In genomic region chr15:58066042-58066867, GRCh38 we compare ENCODE assay signal across 9 cellular contexts. TPM values are rescaled to one million over a fixed set of nuclear protein-coding genes. Genes with fewer than 3 reads are reported as not detected.
DNase-seq lines count a peak whose midpoint lies in the region; ATAC-seq, FAIRE-seq and TF ChIP-seq lines count a peak whose summit lies in the region.
"Had no signal": no experiment of that assay in that cellular context is flagged by ENCODE, and none has a peak within 500 bp of the region (broad histone marks: within the 10 kb centered on the region; RNA-seq: fewer than 3 reads in every experiment).

No MANE protein-coding gene starts in this region.

- no peaks in the 10 kb centered on the region for H3K36me3 ChIP-seq in A673 (ENCODE audit: insufficient read depth, low read length, poor library complexity, severe bottlenecking)
- no peaks in the 10 kb centered on the region for H3K36me3 ChIP-seq in Panc1 (ENCODE audit: control insufficient read depth, insufficient read depth, low read length)
- H3K36me3 ChIP-seq in adrenal gland (replicated peaks in 1 of 2): no peaks in the 10 kb centered on the region
- no peaks in the 10 kb centered on the region for H3K36me3 ChIP-seq in right atrium auricular region
- H3K36me3 ChIP-seq in vagina: no peaks in the 10 kb centered on the region

- peak; percentile 90 for ATAC-seq in Panc1

- DNase-seq in A673 (ENCODE audit: low spot score): peak; percentile 55
- peak; percentile 36 for DNase-seq in GM19239 (ENCODE audit: insufficient read length, low spot score)
- no peak for DNase-seq in Panc1 (ENCODE audit: low read depth, low spot score)
- DNase-seq in adrenal gland: peak; percentile 31 to 71 (median 58)
- peak; percentile 67 for DNase-seq in right atrium auricular region (ENCODE audit: low spot score)
- peak in 8 of 10 donors; percentile 14 to 92 (median 32) for DNase-seq in posterior cingulate gyrus
- no peak for DNase-seq in vagina (ENCODE audit: extremely low spot score in 2 of 2)
- no peak for DNase-seq in GM19240 (ENCODE audit: insufficient read length, low spot score)

- 5 to 24% (median 13%) methylated on average over 10 to 59 of the region's 59 CpGs for WGBS in adrenal gland, 4 donors

- no peak for FAIRE-seq in GM19239 (lab: Jason Lieb, UNC)

- peaks cover 6% of the 10 kb centered on the region for H3K4me1 ChIP-seq in A673 (ENCODE audit: insufficient read depth, low read length, poor library complexity, severe bottlenecking)
- H3K4me1 ChIP-seq in Panc1 (ENCODE audit: control insufficient read depth, insufficient read depth, low read length): no peaks in the 10 kb centered on the region
- H3K4me1 ChIP-seq in adrenal gland (replicated peaks in 1 of 2): peaks cover 6 to 9% of the 10 kb centered on the region in 2 donors
- H3K4me1 ChIP-seq in right atrium auricular region: peaks cover 0 to 19% of the 10 kb centered on the region in 2 donors
- H3K4me1 ChIP-seq in vagina: peaks cover 18% of the 10 kb centered on the region

- TF ChIP-seq CTCF in A673 (conservative IDR thresholded peaks at IDR 0.05; ENCODE audit: low read depth, low read length): peak; percentile 76
- peak; percentile 75 for TF ChIP-seq CTCF in Panc1 (IDR thresholded peaks at IDR 0.05)
- TF ChIP-seq CTCF in adrenal gland (IDR thresholded peaks at IDR 0.05): peak; percentile 51 to 84 (median 59)
- TF ChIP-seq CTCF in right atrium auricular region (IDR thresholded peaks at IDR 0.05): peak; percentile 87 to 94
- peak; percentile 35 to 82 (median 80) for TF ChIP-seq CTCF in vagina (IDR thresholded peaks at IDR 0.05)

- TF ChIP-seq POLR2A in adrenal gland (IDR thresholded peaks at IDR 0.05) (no peak), vagina (IDR thresholded peaks at IDR 0.05) (no peak)

- POLR2A ChIA-PET in A673 (lab: Charles Lee; ENCODE audit: low non-redundant PET): no interaction called here
- POLR2A ChIA-PET in Panc1 (lab: Charles Lee): no interaction called here

- H3K27me3 ChIP-seq in A673 (replicated peaks; ENCODE audit: insufficient read depth, low read depth, low read length, poor library complexity) (peaks cover 67% of the 10 kb centered on the region), Panc1 (ENCODE audit: control insufficient read depth, insufficient read depth, low read length) (peaks cover 20% of the 10 kb centered on the region), adrenal gland (peaks cover 55% of the 10 kb centered on the region), right atrium auricular region (peaks cover 7 to 12% of the 10 kb centered on the region in 2 donors), vagina (no peaks in the 10 kb centered on the region)

- CTCF ChIA-PET in A673 (lab: Charles Lee): interaction anchor here (0.5 to 0.9 kb wide), 5 partner anchors 78 to 1463 kb away, joined by 3 to 4 read pairs (median 3); no protein-coding TSS in a partner anchor
- CTCF ChIA-PET in Panc1 (lab: Charles Lee): no interaction called here

- BruUV-seq in A673 (replicated peaks; lab: Mats Ljungman, UMichigan) (no TSS peak), Panc1 (replicated peaks; lab: Mats Ljungman, UMichigan) (no TSS peak)

- intact Hi-C loops in A673 (cut with micrococcal nuclease; ENCODE audit: unreplicated experiment) (loop anchor here (2.0 to 10.0 kb wide), 2 partner anchors 315 to 331 kb away; no protein-coding TSS in a partner anchor), Panc1 (cut with micrococcal nuclease; ENCODE audit: unreplicated experiment) (no loop called here), adrenal gland (cut with DNase I) (loop anchor here (5.0 to 10.0 kb wide), 3 partner anchors 119 to 511 kb away; no protein-coding TSS in a partner anchor), posterior cingulate gyrus (cut with DNase I) (loop anchor here (5.0 to 10.0 kb wide), 4 partner anchors 119 to 504 kb away; no protein-coding TSS in a partner anchor), vagina (cut with DNase I) (loop anchor here (5.0 kb wide), 1 partner anchor 199 kb away; no protein-coding TSS in a partner anchor)

- no peaks in the 10 kb centered on the region for H3K9me3 ChIP-seq in A673 (ENCODE audit: low read depth, low read length, poor library complexity, severe bottlenecking)
- H3K9me3 ChIP-seq in Panc1 (ENCODE audit: control insufficient read depth, insufficient read depth, low read depth, low read length): no peaks in the 10 kb centered on the region
- no peaks in the 10 kb centered on the region for H3K9me3 ChIP-seq in adrenal gland (replicated peaks in 1 of 3)
- H3K9me3 ChIP-seq in right atrium auricular region: no peaks in the 10 kb centered on the region
- H3K9me3 ChIP-seq in vagina: no peaks in the 10 kb centered on the region

- H3K4me3 ChIP-seq in A673 (ENCODE audit: low read depth, low read length, poor library complexity, severe bottlenecking): peak overlapping the region; percentile 41
- H3K4me3 ChIP-seq in Panc1 (ENCODE audit: low read depth in 2 of 2, low read length in 2 of 2): no peak overlapping the region; a peak in 1 of 4 replicates
- H3K4me3 ChIP-seq in adrenal gland: peak overlapping the region in 2 of 4 donors; percentile 15 to 56
- H3K4me3 ChIP-seq in right atrium auricular region: peak overlapping the region; percentile 42 to 65
- peak overlapping the region; percentile 53 to 66 for H3K4me3 ChIP-seq in vagina

- in situ Hi-C loops in Panc1 (cut with HindIII; ENCODE audit: low pct_unique_long_range_greater_than_20kb, low sequenced_read_pairs): no loop called here

- H3K27ac ChIP-seq in A673 (ENCODE audit: low read depth, low read length, poor library complexity, severe bottlenecking): no peak overlapping the region
- H3K27ac ChIP-seq in Panc1 (ENCODE audit: low read length): no peak overlapping the region
- peak overlapping the region in 1 of 5 donors; percentile 15 for H3K27ac ChIP-seq in adrenal gland
- H3K27ac ChIP-seq in right atrium auricular region: peak overlapping the region; percentile 57 to 83
- peak overlapping the region; percentile 81 for H3K27ac ChIP-seq in vagina
- H3K27ac ChIP-seq: epithelial cell of prostate had no signal

RNA-seq across cellular contexts. Expression of gene ALDH1A2, which starts 0.7 kb away (rescaled TPM):
- total RNA-seq in A673 (2021) (1.5 and 1.7 TPM in 2 replicates), Panc1 (2021; ENCODE audit: unreplicated experiment) (0.98 TPM), adrenal gland (10 to 100 TPM in 4 of 8 donors, 1 to 10 TPM in 4; 2.1 to 26.1 (median 9.6) TPM), right atrium auricular region (10 to 100 TPM; 38.7 to 47.8 TPM), vagina (22.1 TPM)
- polyA plus RNA-seq in Panc1 (2012; ENCODE audit: insufficient read length): not detected
- 1 to 10 TPM; 1.8 to 8.5 (median 5.5) TPM for polyA plus RNA-seq in adrenal gland

Comparison
In these comparisons a context has a peak if more than half of its experiments do, and no peak if none do; other contexts are left out.
1. DNase-seq: peak in A673 (single experiment), GM19239 (single experiment), adrenal gland (7 of 7), right atrium auricular region (single experiment) and posterior cingulate gyrus (8 of 10); none in Panc1 (single experiment), vagina (0 of 2) and GM19240 (single experiment).
2. H3K27ac ChIP-seq: peak in right atrium auricular region (2 of 2) and vagina (single experiment); none in A673 (single experiment) and Panc1 (single experiment).
3. H3K4me3 ChIP-seq: peak in A673 (single experiment), right atrium auricular region (2 of 2) and vagina (2 of 2); none in Panc1 (0 of 2).
4. Peak in every context shown above with its lines, with median percentiles within 50 percentile points of each other: CTCF ChIP-seq.